1 cellular context compared by ENCODE assay signal in the genomic region with DNA sequence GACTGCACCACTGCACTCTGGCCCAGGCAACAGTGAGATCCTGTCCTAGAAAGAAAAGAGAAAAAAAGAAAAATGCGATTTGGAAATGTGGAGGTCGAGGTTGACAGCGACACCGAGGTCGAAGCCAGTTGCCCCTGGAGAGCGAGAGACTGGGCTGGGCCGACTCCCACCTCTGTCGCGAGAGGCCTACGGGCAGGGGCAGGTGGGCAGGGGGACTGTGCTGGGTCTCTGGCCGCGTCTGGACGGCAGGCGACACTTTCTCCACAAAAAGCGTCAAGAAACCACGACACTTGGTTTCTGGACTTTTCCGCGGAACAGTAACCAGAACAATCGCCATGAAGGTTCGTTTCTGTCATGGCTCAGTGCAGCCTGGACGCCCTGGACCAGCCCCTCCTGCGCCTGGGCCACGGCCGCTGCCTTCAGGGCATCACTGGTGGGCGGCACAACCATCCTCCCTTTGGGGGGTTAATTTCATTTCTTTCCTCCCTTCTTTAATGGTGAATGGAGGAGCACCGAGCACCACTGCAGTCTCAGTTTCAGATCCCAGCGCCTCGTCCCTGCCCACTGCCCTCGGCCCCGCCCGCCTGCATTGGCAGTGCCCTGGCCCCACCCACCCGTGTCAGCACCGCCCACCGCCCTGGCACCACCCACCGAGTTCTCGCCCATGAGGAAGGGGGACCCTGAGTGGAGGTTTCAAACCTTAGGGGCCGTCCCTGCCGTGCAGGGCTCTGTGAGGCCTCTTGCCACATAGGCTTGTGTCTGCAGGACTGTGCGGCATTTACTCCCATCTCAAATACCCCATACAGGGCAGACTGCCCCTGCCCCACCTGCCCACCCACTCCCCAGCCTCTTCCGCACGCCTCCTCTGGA.
TF ChIP-seq lines count a peak whose summit lies in the region.

No MANE protein-coding gene starts in this region.

TF ChIP-seq in HCT116, 20 proteins besides CTCF, POLR2A, EP300 and RAD21:
- TF ChIP-seq EZH2 (IDR thresholded peaks at IDR 0.05) (no peak), ZNF274 (IDR thresholded peaks at IDR 0.05; ENCODE audit: low read depth, low read length) (no peak), ELF1 (IDR thresholded peaks at IDR 0.05; ENCODE audit: borderline replicate concordance, low read depth) (no peak), CBX3 (IDR thresholded peaks at IDR 0.05; ENCODE audit: low read depth) (no peak), EGR1 (IDR thresholded peaks at IDR 0.05; ENCODE audit: low read depth) (no peak), POLR2AphosphoS5 (IDR thresholded peaks at IDR 0.05; ENCODE audit: low read depth, low read length) (no peak), SRF (IDR thresholded peaks at IDR 0.05; ENCODE audit: low read depth) (no peak), YY1 (IDR thresholded peaks at IDR 0.05; ENCODE audit: extremely low read depth, insufficient replicate concordance, low read depth, low read length) (no peak), SIN3A (IDR thresholded peaks at IDR 0.05; ENCODE audit: low read depth) (no peak), EZH2phosphoT487 (IDR thresholded peaks at IDR 0.05; ENCODE audit: borderline replicate concordance) (no peak), ZFX (IDR thresholded peaks at IDR 0.05) (no peak), FOSL1 (IDR thresholded peaks at IDR 0.05; ENCODE audit: low read depth) (no peak), SP1 (IDR thresholded peaks at IDR 0.05; ENCODE audit: low read depth) (no peak), JUND (IDR thresholded peaks at IDR 0.05) (no peak)
- TF ChIP-seq, protein P1, sequence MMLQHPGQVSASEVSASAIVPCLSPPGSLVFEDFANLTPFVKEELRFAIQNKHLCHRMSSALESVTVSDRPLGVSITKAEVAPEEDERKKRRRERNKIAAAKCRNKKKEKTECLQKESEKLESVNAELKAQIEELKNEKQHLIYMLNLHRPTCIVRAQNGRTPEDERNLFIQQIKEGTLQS (IDR thresholded peaks at IDR 0.05): no peak
- TF ChIP-seq, protein P2, sequence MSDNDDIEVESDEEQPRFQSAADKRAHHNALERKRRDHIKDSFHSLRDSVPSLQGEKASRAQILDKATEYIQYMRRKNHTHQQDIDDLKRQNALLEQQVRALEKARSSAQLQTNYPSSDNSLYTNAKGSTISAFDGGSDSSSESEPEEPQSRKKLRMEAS (IDR thresholded peaks at IDR 0.05): no peak
- TF ChIP-seq, protein P3, sequence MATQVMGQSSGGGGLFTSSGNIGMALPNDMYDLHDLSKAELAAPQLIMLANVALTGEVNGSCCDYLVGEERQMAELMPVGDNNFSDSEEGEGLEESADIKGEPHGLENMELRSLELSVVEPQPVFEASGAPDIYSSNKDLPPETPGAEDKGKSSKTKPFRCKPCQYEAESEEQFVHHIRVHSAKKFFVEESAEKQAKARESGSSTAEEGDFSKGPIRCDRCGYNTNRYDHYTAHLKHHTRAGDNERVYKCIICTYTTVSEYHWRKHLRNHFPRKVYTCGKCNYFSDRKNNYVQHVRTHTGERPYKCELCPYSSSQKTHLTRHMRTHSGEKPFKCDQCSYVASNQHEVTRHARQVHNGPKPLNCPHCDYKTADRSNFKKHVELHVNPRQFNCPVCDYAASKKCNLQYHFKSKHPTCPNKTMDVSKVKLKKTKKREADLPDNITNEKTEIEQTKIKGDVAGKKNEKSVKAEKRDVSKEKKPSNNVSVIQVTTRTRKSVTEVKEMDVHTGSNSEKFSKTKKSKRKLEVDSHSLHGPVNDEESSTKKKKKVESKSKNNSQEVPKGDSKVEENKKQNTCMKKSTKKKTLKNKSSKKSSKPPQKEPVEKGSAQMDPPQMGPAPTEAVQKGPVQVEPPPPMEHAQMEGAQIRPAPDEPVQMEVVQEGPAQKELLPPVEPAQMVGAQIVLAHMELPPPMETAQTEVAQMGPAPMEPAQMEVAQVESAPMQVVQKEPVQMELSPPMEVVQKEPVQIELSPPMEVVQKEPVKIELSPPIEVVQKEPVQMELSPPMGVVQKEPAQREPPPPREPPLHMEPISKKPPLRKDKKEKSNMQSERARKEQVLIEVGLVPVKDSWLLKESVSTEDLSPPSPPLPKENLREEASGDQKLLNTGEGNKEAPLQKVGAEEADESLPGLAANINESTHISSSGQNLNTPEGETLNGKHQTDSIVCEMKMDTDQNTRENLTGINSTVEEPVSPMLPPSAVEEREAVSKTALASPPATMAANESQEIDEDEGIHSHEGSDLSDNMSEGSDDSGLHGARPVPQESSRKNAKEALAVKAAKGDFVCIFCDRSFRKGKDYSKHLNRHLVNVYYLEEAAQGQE (IDR thresholded peaks at IDR 0.05; ENCODE audit: low read depth): no peak
- TF ChIP-seq, protein P4, sequence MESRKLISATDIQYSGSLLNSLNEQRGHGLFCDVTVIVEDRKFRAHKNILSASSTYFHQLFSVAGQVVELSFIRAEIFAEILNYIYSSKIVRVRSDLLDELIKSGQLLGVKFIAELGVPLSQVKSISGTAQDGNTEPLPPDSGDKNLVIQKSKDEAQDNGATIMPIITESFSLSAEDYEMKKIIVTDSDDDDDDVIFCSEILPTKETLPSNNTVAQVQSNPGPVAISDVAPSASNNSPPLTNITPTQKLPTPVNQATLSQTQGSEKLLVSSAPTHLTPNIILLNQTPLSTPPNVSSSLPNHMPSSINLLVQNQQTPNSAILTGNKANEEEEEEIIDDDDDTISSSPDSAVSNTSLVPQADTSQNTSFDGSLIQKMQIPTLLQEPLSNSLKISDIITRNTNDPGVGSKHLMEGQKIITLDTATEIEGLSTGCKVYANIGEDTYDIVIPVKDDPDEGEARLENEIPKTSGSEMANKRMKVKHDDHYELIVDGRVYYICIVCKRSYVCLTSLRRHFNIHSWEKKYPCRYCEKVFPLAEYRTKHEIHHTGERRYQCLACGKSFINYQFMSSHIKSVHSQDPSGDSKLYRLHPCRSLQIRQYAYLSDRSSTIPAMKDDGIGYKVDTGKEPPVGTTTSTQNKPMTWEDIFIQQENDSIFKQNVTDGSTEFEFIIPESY (IDR thresholded peaks at IDR 0.05; ENCODE audit: extremely low read depth, insufficient replicate concordance, low read length): no peak
